ENCODE assay signal across 2 cellular contexts in genomic region chr20:63178445-63178818, GRCh38.
A peak's percentile ranks its signal among the peaks of the same experiment; 100 is the strongest.
TF ChIP-seq lines count a peak whose summit lies in the region.

No MANE protein-coding gene starts in this region.

TF ChIP-seq in HEK293, 187 proteins besides CTCF, POLR2A, EP300 and RAD21 (continued from another document):
- TF ChIP-seq KLF17 (tag by site-specific recombination; IDR thresholded peaks at IDR 0.05) (no peak), ZNF112 (tag by site-specific recombination; IDR thresholded peaks at IDR 0.05) (no peak), ZNF138 (tag by site-specific recombination; IDR thresholded peaks at IDR 0.05; ENCODE audit: borderline replicate concordance) (no peak), GLIS2 (tag by site-specific recombination; IDR thresholded peaks at IDR 0.05) (0 out of 2 replicates have a peak, but pooled peaks have one; percentile 6), ZNF549 (tag by site-specific recombination; IDR thresholded peaks at IDR 0.05) (no peak), ZNF132 (tag by site-specific recombination; IDR thresholded peaks at IDR 0.05; ENCODE audit: borderline replicate concordance) (no peak), ZNF654 (tag by site-specific recombination; IDR thresholded peaks at IDR 0.05; ENCODE audit: low read depth) (no peak), ZNF580 (tag by site-specific recombination; IDR thresholded peaks at IDR 0.05) (no peak), KLF16 (tag by site-specific recombination; IDR thresholded peaks at IDR 0.05) (no peak), ZNF791 (tag by site-specific recombination; IDR thresholded peaks at IDR 0.05) (no peak), ZBTB20 (tag by site-specific recombination; IDR thresholded peaks at IDR 0.05) (no peak), KLF8 (tag by site-specific recombination; IDR thresholded peaks at IDR 0.05) (no peak)

TF ChIP-seq in H1, 55 proteins besides CTCF, POLR2A, EP300 and RAD21 (continued from another document):
- TF ChIP-seq MAX (IDR thresholded peaks at IDR 0.05) (peak; percentile 8; the same call in 1 of the 2 replicates), YY1 (IDR thresholded peaks at IDR 0.05; ENCODE audit: low read depth, low read length) (peak; percentile 86)
